In genomic region chr18:62697636-62698035, GRCh38 we compare ENCODE assay signal across 17 cellular contexts. TPM values are rescaled to one million over a fixed set of nuclear protein-coding genes. Genes with fewer than 3 reads are reported as not detected.
DNase-seq lines count a peak whose midpoint lies in the region; ATAC-seq and TF ChIP-seq lines count a peak whose summit lies in the region.
"Had no signal": no experiment of that assay in that cellular context is flagged by ENCODE, and none has a peak within 500 bp of the region (broad histone marks: within the 10 kb centered on the region; RNA-seq: fewer than 3 reads in every experiment).

No MANE protein-coding gene starts in this region.

- TF ChIP-seq RAD21 in liver (IDR thresholded peaks at IDR 0.05): peak in 1 of 2 donors; percentile 24

- DNase-seq in left lobe of liver (ENCODE audit: low spot score) (no peak), DMS79 treated with DMSO at 0.1 percent for 48 hours (lab: John Stamatoyannopoulos, UW) (no peak), GM10248 (ENCODE audit: extremely low spot score) (no peak)
- DNase-seq: 8988T; ACHN; BE2C; C1 segment of cervical spinal cord; CD4-positive, alpha-beta memory T cell; CD4-positive, CD25-positive, alpha-beta regulatory T cell; CD8-positive, alpha-beta memory T cell; COR-L47; DND-41; EL; GDM1 had no signal

- no peaks in the 10 kb centered on the region for H3K9me3 ChIP-seq in liver (ENCODE audit: control insufficient read depth in 4 of 4, low read length in 3 of 4)
- H3K9me3 ChIP-seq: BE2C had no signal

- POLR2A ChIA-PET in GM10248 (lab: Yijun Ruan, JAX): no interaction called here

- no peaks in the 10 kb centered on the region for H3K36me3 ChIP-seq in liver (ENCODE audit: control insufficient read depth in 4 of 4, insufficient read depth in 3 of 4, low read depth in 1 of 4, low read length in 3 of 4)
- H3K36me3 ChIP-seq: BE2C, BLaER1 had no signal

- ATAC-seq in left lobe of liver (peak; percentile 75), GM21786 (IDR thresholded peaks at IDR 0.05; ENCODE audit: unreplicated experiment) (no peak)

- no peak overlapping the region for H3K9ac ChIP-seq in liver (ENCODE audit: low read depth in 1 of 2, low read length in 2 of 2)
- H3K9ac ChIP-seq: BLaER1 had no signal

- H3K4me3 ChIP-seq in liver (ENCODE audit: low read depth in 1 of 3, low read length in 3 of 3): no peak overlapping the region
- H3K4me3 ChIP-seq: BLaER1 had no signal

- CTCF ChIA-PET in GM10248 (lab: Yijun Ruan, JAX): interaction anchor here (1.0 to 1.7 kb wide), 5 partner anchors 17 to 285 kb away, joined by 3 to 7 read pairs (median 3); partner anchors contain the start of gene PHLPP1

- peaks cover 0 to 5% (median 2%) of the 10 kb centered on the region in 4 donors for H3K4me1 ChIP-seq in liver (ENCODE audit: control insufficient read depth in 4 of 4, insufficient read depth in 4 of 4, low read length in 3 of 4)
- H3K4me1 ChIP-seq: BE2C had no signal

- no peak overlapping the region for H3K27ac ChIP-seq in liver (ENCODE audit: low read depth in 1 of 2, low read length in 2 of 2)
- H3K27ac ChIP-seq: BLaER1 had no signal

- TF ChIP-seq CTCF in liver (IDR thresholded peaks at IDR 0.05; ENCODE audit: low read depth, low read length, missing input control) (no peak), GM10248 (IDR thresholded peaks at IDR 0.05; ENCODE audit: control extremely low read depth, extremely low read depth, low read depth, missing control alignments) (no peak)

- H3K27me3 ChIP-seq in liver (ENCODE audit: control insufficient read depth in 4 of 4, insufficient read depth in 4 of 4, low read length in 3 of 4): no peaks in the 10 kb centered on the region
- H3K27me3 ChIP-seq: BE2C, BLaER1 had no signal

TF ChIP-seq in liver, 16 proteins besides CTCF, POLR2A, EP300 and RAD21:
- TF ChIP-seq FOXA2 (IDR thresholded peaks at IDR 0.05) (no peak), YY1 (IDR thresholded peaks at IDR 0.05) (peak; percentile 8), ZBTB33 (IDR thresholded peaks at IDR 0.05) (no peak), HNF4G (IDR thresholded peaks at IDR 0.05) (no peak), GABPA (IDR thresholded peaks at IDR 0.05 in 1 of 2, conservative IDR thresholded peaks at IDR 0.05 in 1 of 2) (no peak), MAX (IDR thresholded peaks at IDR 0.05) (no peak), EGR1 (IDR thresholded peaks at IDR 0.05; ENCODE audit: low read depth in 2 of 2) (no peak), FOXA1 (IDR thresholded peaks at IDR 0.05) (no peak), RXRA (IDR thresholded peaks at IDR 0.05) (peak in 1 of 2 donors; percentile 27), REST (IDR thresholded peaks at IDR 0.05) (no peak), ATF3 (IDR thresholded peaks at IDR 0.05) (no peak), HNF4A (conservative IDR thresholded peaks at IDR 0.05) (peak; percentile 73 to 80), TAF1 (conservative IDR thresholded peaks at IDR 0.05) (no peak), SP1 (IDR thresholded peaks at IDR 0.05) (peak; percentile 65)
TF ChIP-seq in liver: peak in this region for 4.

RNA-seq across cellular contexts. Expression of gene PHLPP1, which starts 17.7 kb away (rescaled TPM):
- total RNA-seq in left lobe of liver (18.6 TPM), liver (10 to 100 TPM; 10.5 to 14.5 TPM)
- polyA plus RNA-seq in liver: 1 to 10 TPM; 4.2 to 6.8 TPM
